1 cellular context compared by ENCODE assay signal in the genomic region with DNA sequence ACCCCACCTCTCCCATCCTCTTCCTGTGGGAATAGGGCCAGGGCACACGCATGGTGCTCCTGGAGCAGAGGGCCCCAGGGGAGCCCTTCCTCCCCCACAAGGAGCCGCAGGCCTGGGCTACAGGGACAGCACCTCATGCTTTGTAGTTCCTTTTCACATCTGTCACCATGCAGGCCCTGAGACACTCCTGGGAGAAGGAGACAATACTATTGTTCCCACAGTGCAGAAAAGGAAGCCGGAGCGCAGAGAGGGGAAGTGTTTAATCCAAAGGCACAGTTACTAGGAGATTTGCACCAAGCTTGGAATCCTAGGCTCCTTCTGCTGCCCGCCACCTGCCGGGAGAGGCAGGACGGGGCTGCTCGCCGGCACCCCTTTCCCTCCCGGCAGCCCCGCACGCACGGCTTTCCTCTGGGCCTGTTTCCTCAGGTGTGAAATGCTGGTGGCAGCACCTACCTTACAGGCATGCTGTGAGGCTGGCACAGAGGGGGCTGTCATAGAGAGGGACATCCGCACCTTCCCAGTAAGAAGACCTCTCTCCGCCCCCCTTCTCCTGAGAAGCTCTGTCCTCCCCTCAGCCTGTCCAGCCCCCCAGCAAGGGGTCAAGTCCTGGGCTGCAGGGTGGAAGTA.
TF ChIP-seq lines count a peak whose summit lies in the region.

No MANE protein-coding gene starts in this region.

TF ChIP-seq in SK-N-SH, 30 proteins besides CTCF, POLR2A, EP300 and RAD21:
- no peak for TF ChIP-seq FOXJ3 (CRISPR knock-in tag; IDR thresholded peaks at IDR 0.05)
- no peak for TF ChIP-seq NRF1 (IDR thresholded peaks at IDR 0.05; ENCODE audit: low read depth, low read length)
- TF ChIP-seq, protein P1, sequence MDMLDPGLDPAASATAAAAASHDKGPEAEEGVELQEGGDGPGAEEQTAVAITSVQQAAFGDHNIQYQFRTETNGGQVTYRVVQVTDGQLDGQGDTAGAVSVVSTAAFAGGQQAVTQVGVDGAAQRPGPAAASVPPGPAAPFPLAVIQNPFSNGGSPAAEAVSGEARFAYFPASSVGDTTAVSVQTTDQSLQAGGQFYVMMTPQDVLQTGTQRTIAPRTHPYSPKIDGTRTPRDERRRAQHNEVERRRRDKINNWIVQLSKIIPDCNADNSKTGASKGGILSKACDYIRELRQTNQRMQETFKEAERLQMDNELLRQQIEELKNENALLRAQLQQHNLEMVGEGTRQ (IDR thresholded peaks at IDR 0.05; ENCODE audit: borderline replicate concordance, low read depth, low read length) = no peak
- TF ChIP-seq GATA2 (CRISPR knock-in tag; IDR thresholded peaks at IDR 0.05) = no peak
- TF ChIP-seq JUND (IDR thresholded peaks at IDR 0.05) = no peak
- TF ChIP-seq TCF12 (IDR thresholded peaks at IDR 0.05) = no peak
- no peak for TF ChIP-seq SMC3 (IDR thresholded peaks at IDR 0.05; ENCODE audit: low read depth, low read length)
- TF ChIP-seq MEF2A (IDR thresholded peaks at IDR 0.05; ENCODE audit: borderline replicate concordance, low read depth) = no peak
- TF ChIP-seq TAF1 (IDR thresholded peaks at IDR 0.05; ENCODE audit: borderline replicate concordance, low read depth, low read length) = no peak
- no peak for TF ChIP-seq NFIC (IDR thresholded peaks at IDR 0.05; ENCODE audit: borderline replicate concordance)
- TF ChIP-seq GABPA (IDR thresholded peaks at IDR 0.05; ENCODE audit: low read depth) = no peak
- TF ChIP-seq MXI1 (IDR thresholded peaks at IDR 0.05; ENCODE audit: low read depth, low read length) = no peak
- TF ChIP-seq, protein P2, sequence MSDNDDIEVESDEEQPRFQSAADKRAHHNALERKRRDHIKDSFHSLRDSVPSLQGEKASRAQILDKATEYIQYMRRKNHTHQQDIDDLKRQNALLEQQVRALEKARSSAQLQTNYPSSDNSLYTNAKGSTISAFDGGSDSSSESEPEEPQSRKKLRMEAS (IDR thresholded peaks at IDR 0.05; ENCODE audit: low read depth) = no peak
- no peak for TF ChIP-seq FOSL2 (IDR thresholded peaks at IDR 0.05; ENCODE audit: borderline replicate concordance, low read depth)
- no peak for TF ChIP-seq IRF3 (IDR thresholded peaks at IDR 0.05; ENCODE audit: low read depth, low read length)
- no peak for TF ChIP-seq RFX5 (IDR thresholded peaks at IDR 0.05; ENCODE audit: low read length)
- TF ChIP-seq TEAD4 (IDR thresholded peaks at IDR 0.05; ENCODE audit: borderline replicate concordance, insufficient read depth) = no peak
